Comparison of ENCODE assay signal across 8 cellular contexts in the genomic region with DNA sequence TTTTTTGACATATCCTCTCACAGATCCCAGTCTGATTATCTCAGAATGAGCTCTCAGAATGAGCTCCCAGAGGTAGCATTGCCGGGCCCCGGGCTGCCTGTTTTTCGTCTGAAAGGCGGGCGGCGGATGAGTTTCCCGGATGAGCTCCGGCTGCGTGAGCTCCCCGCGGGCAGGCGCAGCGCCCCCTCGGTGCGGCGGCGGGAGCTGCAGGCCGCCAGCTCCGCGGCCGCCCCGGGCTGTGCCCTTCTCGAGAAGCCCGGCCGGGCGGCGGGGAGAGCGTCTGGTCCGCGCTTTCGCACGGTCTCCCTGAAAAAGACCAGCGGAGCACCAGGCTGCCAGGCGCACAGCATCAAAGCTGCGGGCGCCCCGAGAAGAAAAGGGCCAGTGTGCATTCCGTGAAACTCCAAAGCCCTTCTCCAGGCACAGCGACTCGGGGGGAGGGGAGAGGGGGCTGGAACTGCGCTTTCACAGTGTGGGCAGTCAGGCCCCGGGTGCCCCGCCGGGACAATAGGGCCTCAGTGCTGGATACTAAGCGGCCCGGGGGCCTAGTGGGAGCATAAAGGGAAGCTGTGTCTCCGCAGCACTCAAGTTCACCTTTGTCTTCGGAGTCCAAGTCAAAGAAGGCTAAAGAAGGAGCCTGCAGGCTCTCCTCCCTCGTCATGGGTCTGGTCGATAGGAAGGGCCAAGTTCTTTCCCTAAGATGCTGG. TPM values are rescaled to one million over a fixed set of nuclear protein-coding genes. Genes with fewer than 3 reads are reported as not detected.
DNase-seq lines count a peak whose midpoint lies in the region; ATAC-seq and TF ChIP-seq lines count a peak whose summit lies in the region.

No MANE protein-coding gene starts in this region.

- DNase-seq in AG08396 (ENCODE audit: low spot score): peak; percentile 88
- peak; percentile 69 for DNase-seq in NCI-H446 treated with DMSO at 0.1 percent for 48 hours (lab: John Stamatoyannopoulos, UW)
- peak; percentile 72 for DNase-seq in activated CD4-positive, alpha-beta T cell treated with anti-CD3 and anti-CD28 coated beads, Interleukin-2, amount 10 ng/mL, durations not matched to agents 7 days and 5 days
- DNase-seq in stimulated activated CD4-positive, alpha-beta T cell treated with anti-CD3 and anti-CD28 coated beads, Interleukin-2, amount 100 ng/mL, for 48 hours: peak; percentile 74 to 82

- intact Hi-C loops in dendritic cell treated with granulocyte-macrophage colony-stimulating factor and Interleukin-4, amounts not matched to agents 40 ng/mL and 50 ng/mL, for 4 days (cut with micrococcal nuclease): no loop called here

- peak in 1 of 2 donors; percentile 56 for TF ChIP-seq RAD21 in liver (IDR thresholded peaks at IDR 0.05)

- no peaks in the 10 kb centered on the region for H3K9me3 Mint-ChIP-seq in activated CD4-positive, alpha-beta T cell treated with anti-CD3 and anti-CD28 coated beads, Interleukin-2, amount 10 ng/mL, durations not matched to agents 7 days and 5 days
- H3K9me3 Mint-ChIP-seq in dendritic cell treated with granulocyte-macrophage colony-stimulating factor and Interleukin-4, amounts not matched to agents 40 ng/mL and 50 ng/mL, for 4 days: no peaks in the 10 kb centered on the region

- no peaks in the 10 kb centered on the region for H3K9me3 ChIP-seq in liver (ENCODE audit: control insufficient read depth in 4 of 4, low read length in 3 of 4)

- peaks cover 6% of the 10 kb centered on the region for H3K27me3 Mint-ChIP-seq in activated CD4-positive, alpha-beta T cell treated with anti-CD3 and anti-CD28 coated beads, Interleukin-2, amount 10 ng/mL, durations not matched to agents 7 days and 5 days
- peaks cover 26% of the 10 kb centered on the region for H3K27me3 Mint-ChIP-seq in dendritic cell treated with granulocyte-macrophage colony-stimulating factor and Interleukin-4, amounts not matched to agents 40 ng/mL and 50 ng/mL, for 4 days

- POLR2A ChIA-PET in activated CD4-positive, alpha-beta T cell treated with anti-CD3 and anti-CD28 coated beads, Interleukin-2, amount 10 ng/mL, durations not matched to agents 7 days and 5 days (lab: Charles Lee): interaction anchor here (0.6 to 1.3 kb wide), 7 partner anchors 9 to 165 kb away, joined by 3 to 5 read pairs (median 3); a partner anchor contains a TSS

- 6% methylated on average over 50 of the region's 50 CpGs for WGBS in liver

- H3K27ac ChIP-seq in liver (ENCODE audit: low read depth in 1 of 2, low read length in 2 of 2): peak overlapping the region in 1 of 2 donors; percentile 16

- H3K27me3 ChIP-seq in liver (ENCODE audit: control insufficient read depth in 4 of 4, insufficient read depth in 4 of 4, low read length in 3 of 4): no peaks in the 10 kb centered on the region

- peak overlapping the region; percentile 28 to 62 for H3K9ac ChIP-seq in liver (ENCODE audit: low read depth in 1 of 2, low read length in 2 of 2)

- CTCF ChIA-PET in activated CD4-positive, alpha-beta T cell treated with anti-CD3 and anti-CD28 coated beads, Interleukin-2, amount 10 ng/mL, durations not matched to agents 7 days and 5 days (lab: Charles Lee): interaction anchor here (0.6 to 4.2 kb wide), 35 partner anchors 10 to 180 kb away, joined by 3 to 88 read pairs (median 4); a partner anchor contains a TSS

- TF ChIP-seq CTCF in liver (IDR thresholded peaks at IDR 0.05; ENCODE audit: low read depth, low read length, missing input control): peak; percentile 78

- H3K4me1 Mint-ChIP-seq in activated CD4-positive, alpha-beta T cell treated with anti-CD3 and anti-CD28 coated beads, Interleukin-2, amount 10 ng/mL, durations not matched to agents 7 days and 5 days: peaks cover 3% of the 10 kb centered on the region
- peaks cover 5% of the 10 kb centered on the region for H3K4me1 Mint-ChIP-seq in dendritic cell treated with granulocyte-macrophage colony-stimulating factor and Interleukin-4, amounts not matched to agents 40 ng/mL and 50 ng/mL, for 4 days (ENCODE audit: low read depth)

- H3K4me1 ChIP-seq in liver (ENCODE audit: control insufficient read depth in 4 of 4, insufficient read depth in 4 of 4, low read length in 3 of 4): peaks cover 0 to 8% (median 0%) of the 10 kb centered on the region in 4 donors

- H3K36me3 ChIP-seq in liver (ENCODE audit: control insufficient read depth in 4 of 4, insufficient read depth in 3 of 4, low read depth in 1 of 4, low read length in 3 of 4): no peaks in the 10 kb centered on the region

- ATAC-seq in GM18909 (IDR thresholded peaks at IDR 0.05; ENCODE audit: poor library complexity, unreplicated experiment) (peak; percentile 96), HG03175 (IDR thresholded peaks at IDR 0.05; ENCODE audit: unreplicated experiment) (peak; percentile 98)

- no peaks in the 10 kb centered on the region for H3K36me3 Mint-ChIP-seq in activated CD4-positive, alpha-beta T cell treated with anti-CD3 and anti-CD28 coated beads, Interleukin-2, amount 10 ng/mL, durations not matched to agents 7 days and 5 days (ENCODE audit: low read depth)
- no peaks in the 10 kb centered on the region for H3K36me3 Mint-ChIP-seq in dendritic cell treated with granulocyte-macrophage colony-stimulating factor and Interleukin-4, amounts not matched to agents 40 ng/mL and 50 ng/mL, for 4 days (ENCODE audit: low read depth)

- peak overlapping the region in 2 of 3 donors; percentile 54 to 56 for H3K4me3 ChIP-seq in liver (ENCODE audit: low read depth in 1 of 3, low read length in 3 of 3)

- H3K27ac Mint-ChIP-seq in activated CD4-positive, alpha-beta T cell treated with anti-CD3 and anti-CD28 coated beads, Interleukin-2, amount 10 ng/mL, durations not matched to agents 7 days and 5 days: no peak overlapping the region
- no peak overlapping the region for H3K27ac Mint-ChIP-seq in dendritic cell treated with granulocyte-macrophage colony-stimulating factor and Interleukin-4, amounts not matched to agents 40 ng/mL and 50 ng/mL, for 4 days

- H3K4me3 Mint-ChIP-seq in activated CD4-positive, alpha-beta T cell treated with anti-CD3 and anti-CD28 coated beads, Interleukin-2, amount 10 ng/mL, durations not matched to agents 7 days and 5 days: peak overlapping the region; percentile 47
- H3K4me3 Mint-ChIP-seq in dendritic cell treated with granulocyte-macrophage colony-stimulating factor and Interleukin-4, amounts not matched to agents 40 ng/mL and 50 ng/mL, for 4 days: peak overlapping the region; percentile 67

TF ChIP-seq in liver, 16 proteins besides CTCF, POLR2A, EP300 and RAD21 (continues in another document):
- TF ChIP-seq NR2F2 (IDR thresholded peaks at IDR 0.05): no peak
- TF ChIP-seq JUND (IDR thresholded peaks at IDR 0.05): no peak
- TF ChIP-seq, protein P1, sequence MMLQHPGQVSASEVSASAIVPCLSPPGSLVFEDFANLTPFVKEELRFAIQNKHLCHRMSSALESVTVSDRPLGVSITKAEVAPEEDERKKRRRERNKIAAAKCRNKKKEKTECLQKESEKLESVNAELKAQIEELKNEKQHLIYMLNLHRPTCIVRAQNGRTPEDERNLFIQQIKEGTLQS (IDR thresholded peaks at IDR 0.05): no peak
- TF ChIP-seq SP1 (IDR thresholded peaks at IDR 0.05): no peak
- TF ChIP-seq RXRA (IDR thresholded peaks at IDR 0.05): no peak
- TF ChIP-seq TAF1 (conservative IDR thresholded peaks at IDR 0.05): no peak
- TF ChIP-seq, protein P2, sequence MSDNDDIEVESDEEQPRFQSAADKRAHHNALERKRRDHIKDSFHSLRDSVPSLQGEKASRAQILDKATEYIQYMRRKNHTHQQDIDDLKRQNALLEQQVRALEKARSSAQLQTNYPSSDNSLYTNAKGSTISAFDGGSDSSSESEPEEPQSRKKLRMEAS (IDR thresholded peaks at IDR 0.05): no peak
- TF ChIP-seq FOXA1 (IDR thresholded peaks at IDR 0.05): no peak
- TF ChIP-seq YY1 (IDR thresholded peaks at IDR 0.05): no peak
- TF ChIP-seq HNF4G (IDR thresholded peaks at IDR 0.05): no peak
- no peak for TF ChIP-seq FOXA2 (IDR thresholded peaks at IDR 0.05)
- TF ChIP-seq, protein P3, sequence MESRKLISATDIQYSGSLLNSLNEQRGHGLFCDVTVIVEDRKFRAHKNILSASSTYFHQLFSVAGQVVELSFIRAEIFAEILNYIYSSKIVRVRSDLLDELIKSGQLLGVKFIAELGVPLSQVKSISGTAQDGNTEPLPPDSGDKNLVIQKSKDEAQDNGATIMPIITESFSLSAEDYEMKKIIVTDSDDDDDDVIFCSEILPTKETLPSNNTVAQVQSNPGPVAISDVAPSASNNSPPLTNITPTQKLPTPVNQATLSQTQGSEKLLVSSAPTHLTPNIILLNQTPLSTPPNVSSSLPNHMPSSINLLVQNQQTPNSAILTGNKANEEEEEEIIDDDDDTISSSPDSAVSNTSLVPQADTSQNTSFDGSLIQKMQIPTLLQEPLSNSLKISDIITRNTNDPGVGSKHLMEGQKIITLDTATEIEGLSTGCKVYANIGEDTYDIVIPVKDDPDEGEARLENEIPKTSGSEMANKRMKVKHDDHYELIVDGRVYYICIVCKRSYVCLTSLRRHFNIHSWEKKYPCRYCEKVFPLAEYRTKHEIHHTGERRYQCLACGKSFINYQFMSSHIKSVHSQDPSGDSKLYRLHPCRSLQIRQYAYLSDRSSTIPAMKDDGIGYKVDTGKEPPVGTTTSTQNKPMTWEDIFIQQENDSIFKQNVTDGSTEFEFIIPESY (IDR thresholded peaks at IDR 0.05): no peak
- no peak for TF ChIP-seq HNF4A (conservative IDR thresholded peaks at IDR 0.05)
- no peak for TF ChIP-seq GABPA (IDR thresholded peaks at IDR 0.05 in 1 of 2, conservative IDR thresholded peaks at IDR 0.05 in 1 of 2)
- TF ChIP-seq EGR1 (IDR thresholded peaks at IDR 0.05; ENCODE audit: low read depth in 2 of 2): no peak

RNA-seq across cellular contexts. Expression of a gene that starts 12.1 kb away (rescaled TPM):
- under 1 TPM; 0.30 to 0.46 TPM for total RNA-seq in activated CD4-positive, alpha-beta T cell treated with anti-CD3 and anti-CD28 coated beads, Interleukin-2, amount 10 ng/mL, durations not matched to agents 7 days and 5 days
- under 1 TPM; under 0.01 to 0.19 TPM for total RNA-seq in liver
- polyA plus RNA-seq in liver: under 1 TPM; 0.03 to 0.07 TPM
